In the genomic region with DNA sequence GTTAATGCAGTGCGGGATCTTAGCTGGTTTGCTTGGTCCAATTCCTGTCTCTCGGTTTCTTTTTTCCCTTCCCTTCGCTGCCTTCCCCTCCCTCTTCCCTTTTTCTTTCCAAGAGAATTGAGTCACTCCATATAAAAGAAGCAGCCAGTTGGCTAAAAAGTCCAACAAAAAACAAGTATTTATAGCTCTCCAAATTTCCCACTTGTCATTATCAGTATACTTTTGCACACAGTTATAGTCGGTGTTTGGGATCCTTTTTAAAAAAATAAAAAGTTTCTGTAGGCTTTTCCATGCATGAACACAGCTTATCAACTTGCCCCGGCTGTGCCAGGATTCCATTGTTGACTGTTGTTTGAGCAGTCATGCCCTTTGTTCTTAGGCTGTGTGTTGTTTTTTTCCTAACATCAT, we compare ENCODE assay signal across 12 cellular contexts. TPM values are rescaled to one million over a fixed set of nuclear protein-coding genes. Genes with fewer than 3 reads are reported as not detected.
DNase-seq lines count a peak whose midpoint lies in the region; ATAC-seq and TF ChIP-seq lines count a peak whose summit lies in the region.
"Had no signal": no experiment of that assay in that cellular context is flagged by ENCODE, and none has a peak within 500 bp of the region (broad histone marks: within the 10 kb centered on the region; RNA-seq: fewer than 3 reads in every experiment).

No MANE protein-coding gene starts in this region.

- no peak overlapping the region for H3K4me3 Mint-ChIP-seq in natural killer cell
- no peak overlapping the region for H3K4me3 Mint-ChIP-seq in activated T-helper 2 cell treated with anti-CD3 and anti-CD28 coated beads, Interferon-gamma antibody, Interleukin-2, Interleukin-4, amounts not matched to agents 10 μg/mL and 5 μg/mL and 100 μg/mL, durations not matched to agents 14 hours and 24 hours and 36 hours (ENCODE audit: low read depth)
- H3K4me3 Mint-ChIP-seq: activated CD8-positive, alpha-beta memory T cell treated with anti-CD3 and anti-CD28 coated beads, Interleukin-2, amount 10 ng/mL, durations not matched to agents 7 days and 5 days had no signal

- H3K27me3 Mint-ChIP-seq in natural killer cell (ENCODE audit: low read depth in 2 of 2) = no peaks in the 10 kb centered on the region
- no peaks in the 10 kb centered on the region for H3K27me3 Mint-ChIP-seq in activated T-helper 2 cell treated with anti-CD3 and anti-CD28 coated beads, Interferon-gamma antibody, Interleukin-2, Interleukin-4, amounts not matched to agents 10 μg/mL and 5 μg/mL and 100 μg/mL, durations not matched to agents 14 hours and 24 hours and 36 hours (ENCODE audit: low read depth)
- H3K27me3 Mint-ChIP-seq: activated CD8-positive, alpha-beta memory T cell treated with anti-CD3 and anti-CD28 coated beads, Interleukin-2, amount 10 ng/mL, durations not matched to agents 7 days and 5 days had no signal

- H3K4me1 Mint-ChIP-seq in natural killer cell = peaks cover 67 to 72% of the 10 kb centered on the region in 2 donors
- peaks cover 57% of the 10 kb centered on the region for H3K4me1 Mint-ChIP-seq in activated T-helper 2 cell treated with anti-CD3 and anti-CD28 coated beads, Interferon-gamma antibody, Interleukin-2, Interleukin-4, amounts not matched to agents 10 μg/mL and 5 μg/mL and 100 μg/mL, durations not matched to agents 14 hours and 24 hours and 36 hours (ENCODE audit: low read depth)

- H3K36me3 Mint-ChIP-seq in natural killer cell = no peaks in the 10 kb centered on the region
- peaks cover 22% of the 10 kb centered on the region for H3K36me3 Mint-ChIP-seq in activated T-helper 2 cell treated with anti-CD3 and anti-CD28 coated beads, Interferon-gamma antibody, Interleukin-2, Interleukin-4, amounts not matched to agents 10 μg/mL and 5 μg/mL and 100 μg/mL, durations not matched to agents 14 hours and 24 hours and 36 hours (ENCODE audit: low read depth)

- DNase-seq in A172 (ENCODE audit: low spot score) (peak; percentile 59), fibroblast of pulmonary artery (ENCODE audit: low read depth) (peak; percentile 57), natural killer cell (no peak)
- no peak for DNase-seq in NK-92 treated with Interleukin-12 subunit alpha and Interleukin-12 subunit beta, amount 100 ng/mL, for 24 hours (lab: John Stamatoyannopoulos, UW)
- DNase-seq in activated T-helper 2 cell treated with anti-CD3 and anti-CD28 coated beads, Interferon-gamma antibody, Interleukin-2, Interleukin-4, amounts not matched to agents 10 μg/mL and 5 μg/mL and 100 μg/mL, durations not matched to agents 14 hours and 24 hours and 36 hours (ENCODE audit: low spot score) = no peak
- DNase-seq: activated CD8-positive, alpha-beta memory T cell treated with anti-CD3 and anti-CD28 coated beads, Interleukin-2, amount 10 ng/mL, durations not matched to agents 7 days and 5 days; occipital lobe had no signal

- TF ChIP-seq CTCF in fibroblast of pulmonary artery (IDR thresholded peaks at IDR 0.05; ENCODE audit: low read length, missing control alignments) (no peak), natural killer cell (IDR thresholded peaks at IDR 0.05) (no peak)

- intact Hi-C loops in natural killer cell (cut with micrococcal nuclease) = no loop called here
- intact Hi-C loops in activated T-helper 2 cell treated with anti-CD3 and anti-CD28 coated beads, Interferon-gamma antibody, Interleukin-2, Interleukin-4, amounts not matched to agents 10 μg/mL and 5 μg/mL and 100 μg/mL, durations not matched to agents 14 hours and 24 hours and 36 hours (cut with micrococcal nuclease) = loop anchor here (2.0 kb wide), 1 partner anchor 24 kb away; a partner anchor contains a TSS

- H3K27ac Mint-ChIP-seq in natural killer cell = peak overlapping the region; percentile 83 to 88
- H3K27ac Mint-ChIP-seq in activated T-helper 2 cell treated with anti-CD3 and anti-CD28 coated beads, Interferon-gamma antibody, Interleukin-2, Interleukin-4, amounts not matched to agents 10 μg/mL and 5 μg/mL and 100 μg/mL, durations not matched to agents 14 hours and 24 hours and 36 hours = no peak overlapping the region

- peak; percentile 30 for ATAC-seq in SK-N-SH treated with all-trans-retinoic acid at 6 μM for 48 hours
- ATAC-seq in natural killer cell = no peak
- ATAC-seq in HG03469 (IDR thresholded peaks at IDR 0.05; ENCODE audit: unreplicated experiment) = no peak
- ATAC-seq in HG03378 (IDR thresholded peaks at IDR 0.05; ENCODE audit: unreplicated experiment) = no peak
- ATAC-seq: activated CD8-positive, alpha-beta memory T cell treated with anti-CD3 and anti-CD28 coated beads, Interleukin-2, amount 10 ng/mL, durations not matched to agents 7 days and 5 days had no signal

- H3K4me3 ChIP-seq in fibroblast of pulmonary artery (replicated peaks; ENCODE audit: low read depth, low read length) = peak overlapping the region; percentile 40
- H3K4me3 ChIP-seq: BLaER1 had no signal

- H3K9me3 Mint-ChIP-seq in natural killer cell = no peaks in the 10 kb centered on the region
- no peaks in the 10 kb centered on the region for H3K9me3 Mint-ChIP-seq in activated T-helper 2 cell treated with anti-CD3 and anti-CD28 coated beads, Interferon-gamma antibody, Interleukin-2, Interleukin-4, amounts not matched to agents 10 μg/mL and 5 μg/mL and 100 μg/mL, durations not matched to agents 14 hours and 24 hours and 36 hours

TF ChIP-seq in SK-N-SH treated with all-trans-retinoic acid at 6 μM for 48 hours, 23 proteins besides CTCF, POLR2A, EP300 and RAD21:
- TF ChIP-seq, protein P1, sequence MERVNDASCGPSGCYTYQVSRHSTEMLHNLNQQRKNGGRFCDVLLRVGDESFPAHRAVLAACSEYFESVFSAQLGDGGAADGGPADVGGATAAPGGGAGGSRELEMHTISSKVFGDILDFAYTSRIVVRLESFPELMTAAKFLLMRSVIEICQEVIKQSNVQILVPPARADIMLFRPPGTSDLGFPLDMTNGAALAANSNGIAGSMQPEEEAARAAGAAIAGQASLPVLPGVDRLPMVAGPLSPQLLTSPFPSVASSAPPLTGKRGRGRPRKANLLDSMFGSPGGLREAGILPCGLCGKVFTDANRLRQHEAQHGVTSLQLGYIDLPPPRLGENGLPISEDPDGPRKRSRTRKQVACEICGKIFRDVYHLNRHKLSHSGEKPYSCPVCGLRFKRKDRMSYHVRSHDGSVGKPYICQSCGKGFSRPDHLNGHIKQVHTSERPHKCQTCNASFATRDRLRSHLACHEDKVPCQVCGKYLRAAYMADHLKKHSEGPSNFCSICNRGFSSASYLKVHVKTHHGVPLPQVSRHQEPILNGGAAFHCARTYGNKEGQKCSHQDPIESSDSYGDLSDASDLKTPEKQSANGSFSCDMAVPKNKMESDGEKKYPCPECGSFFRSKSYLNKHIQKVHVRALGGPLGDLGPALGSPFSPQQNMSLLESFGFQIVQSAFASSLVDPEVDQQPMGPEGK (CRISPR knock-in tag; IDR thresholded peaks at IDR 0.05; ENCODE audit: borderline replicate concordance) = no peak
- TF ChIP-seq ZFP30 (CRISPR knock-in tag; IDR thresholded peaks at IDR 0.05) = no peak
- no peak for TF ChIP-seq RARB (CRISPR knock-in tag; IDR thresholded peaks at IDR 0.05)

RNA-seq across cellular contexts. Expression of a gene that starts 24.9 kb away (rescaled TPM):
- 150 and 159 TPM in 2 replicates for total RNA-seq in A172 (2014; rRNA removed; shearing (Covaris generic))
- total RNA-seq in natural killer cell = 100 to 1,000 TPM in 1 of 3 donors, 10 to 100 TPM in 2; 66.0 to 104 (median 77.3) TPM
- total RNA-seq in activated T-helper 2 cell treated with anti-CD3 and anti-CD28 coated beads, Interferon-gamma antibody, Interleukin-2, Interleukin-4, amounts not matched to agents 10 μg/mL and 5 μg/mL and 100 μg/mL, durations not matched to agents 14 hours and 24 hours and 36 hours = 70.2 and 75.2 TPM in 2 replicates

RNA-seq across cellular contexts. Expression of a gene that starts 26.6 kb away (rescaled TPM):
- total RNA-seq in A172 (2014; rRNA removed; shearing (Covaris generic)) = 158 and 176 TPM in 2 replicates
- total RNA-seq in natural killer cell = 10 to 100 TPM; 66.6 to 71.2 (median 69.8) TPM
- 30.7 and 35.2 TPM in 2 replicates for total RNA-seq in activated T-helper 2 cell treated with anti-CD3 and anti-CD28 coated beads, Interferon-gamma antibody, Interleukin-2, Interleukin-4, amounts not matched to agents 10 μg/mL and 5 μg/mL and 100 μg/mL, durations not matched to agents 14 hours and 24 hours and 36 hours

RNA-seq across cellular contexts. Expression of a gene that starts 37.5 kb away (rescaled TPM):
- 8.5 and 9.8 TPM in 2 replicates for total RNA-seq in A172 (2014; rRNA removed; shearing (Covaris generic))
- 10 to 100 TPM; 35.2 to 49.2 (median 37.9) TPM for total RNA-seq in natural killer cell
- 46.0 and 47.9 TPM in 2 replicates for total RNA-seq in activated T-helper 2 cell treated with anti-CD3 and anti-CD28 coated beads, Interferon-gamma antibody, Interleukin-2, Interleukin-4, amounts not matched to agents 10 μg/mL and 5 μg/mL and 100 μg/mL, durations not matched to agents 14 hours and 24 hours and 36 hours

RNA-seq across cellular contexts. Expression of a gene that starts 55.1 kb away (rescaled TPM):
- not detected in 2 replicates for total RNA-seq in A172 (2014; rRNA removed; shearing (Covaris generic))
- total RNA-seq in natural killer cell = under 1 TPM; 0.35 to 0.61 (median 0.43) TPM
- total RNA-seq in activated T-helper 2 cell treated with anti-CD3 and anti-CD28 coated beads, Interferon-gamma antibody, Interleukin-2, Interleukin-4, amounts not matched to agents 10 μg/mL and 5 μg/mL and 100 μg/mL, durations not matched to agents 14 hours and 24 hours and 36 hours = 0.05 TPM in 1 of 2 replicates, not detected in the other
- total RNA-seq: epithelial cell of proximal tubule, occipital lobe had no signal

Comparison
In these comparisons a context has a peak if more than half of its experiments do, and no peak if none do; other contexts are left out.
1. DNase-seq: peak in A172 (single experiment) and fibroblast of pulmonary artery (single experiment); none in natural killer cell (single experiment), NK-92 treated with Interleukin-12 subunit alpha and Interleukin-12 subunit beta, amount 100 ng/mL, for 24 hours (single experiment) and activated T-helper 2 cell treated with anti-CD3 and anti-CD28 coated beads, Interferon-gamma antibody, Interleukin-2, Interleukin-4, amounts not matched to agents 10 μg/mL and 5 μg/mL and 100 μg/mL, durations not matched to agents 14 hours and 24 hours and 36 hours (single experiment).